In genomic region chr2:217105733-217106649, GRCh38 we compare ENCODE assay signal across 11 cellular contexts.
DNase-seq lines count a peak whose midpoint lies in the region; ATAC-seq, FAIRE-seq and TF ChIP-seq lines count a peak whose summit lies in the region.
"Had no signal": no experiment of that assay in that cellular context is flagged by ENCODE, and none has a peak within 500 bp of the region (broad histone marks: within the 10 kb centered on the region; RNA-seq: fewer than 3 reads in every experiment).

No MANE protein-coding gene starts in this region.

- TF ChIP-seq CTCF in keratinocyte (optimal IDR thresholded peaks at IDR 0.05 in 1 of 3, IDR thresholded peaks at IDR 0.05 in 1 of 3, conservative IDR thresholded peaks at IDR 0.05 in 1 of 3; ENCODE audit: extremely low read depth in 1 of 3, insufficient read depth in 2 of 3, low read length in 3 of 3) = no peak

- H3K27me3 ChIP-seq in keratinocyte (ENCODE audit: control insufficient read depth, extremely low read depth, insufficient read depth, low read length) = no peaks in the 10 kb centered on the region
- H3K27me3 ChIP-seq: neutrophil, upper lobe of left lung had no signal

- H3K79me2 ChIP-seq in keratinocyte (ENCODE audit: control insufficient read depth, insufficient read depth, low read length) = no peaks in the 10 kb centered on the region

- H3K36me3 ChIP-seq in keratinocyte (ENCODE audit: control insufficient read depth in 2 of 2, extremely low read depth in 1 of 2, insufficient read depth in 2 of 2, low read length in 2 of 2) = no peaks in the 10 kb centered on the region
- H3K36me3 ChIP-seq: neutrophil, upper lobe of left lung had no signal

- no peaks in the 10 kb centered on the region for H3K36me3 Mint-ChIP-seq in activated naive CD8-positive, alpha-beta T cell treated with anti-CD3 and anti-CD28 coated beads for 36 hours

- H3K27me3 Mint-ChIP-seq in activated naive CD8-positive, alpha-beta T cell treated with anti-CD3 and anti-CD28 coated beads for 36 hours = peaks cover 3% of the 10 kb centered on the region

- H3K9me3 ChIP-seq in keratinocyte (ENCODE audit: control insufficient read depth, low read depth, low read length) = no peaks in the 10 kb centered on the region
- H3K9me3 ChIP-seq: neutrophil, upper lobe of left lung had no signal

- peak overlapping the region; percentile 65 for H3K27ac ChIP-seq in keratinocyte (ENCODE audit: control insufficient read depth, insufficient read depth, low read length)
- H3K27ac ChIP-seq: neutrophil, upper lobe of left lung had no signal

- peak; percentile 96 for DNase-seq in ACHN
- peak; percentile 96 for DNase-seq in HS-5 (ENCODE audit: low read depth)
- DNase-seq in activated naive CD8-positive, alpha-beta T cell treated with anti-CD3 and anti-CD28 coated beads for 36 hours = no peak
- peak; percentile 90 for DNase-seq in keratinocyte (ENCODE audit: low read depth, low spot score)
- no peak for DNase-seq in HuH-7.5 (ENCODE audit: low spot score)
- DNase-seq in NCI-H345 (lab: John Stamatoyannopoulos, UW) = no peak
- DNase-seq: RPMI8226, upper lobe of left lung had no signal

- in situ Hi-C loops in ACHN (cut with HindIII; ENCODE audit: low pct_ligation_motif_present, low pct_unique_long_range_greater_than_20kb, low sequenced_read_pairs) = no loop called here

- no peaks in the 10 kb centered on the region for H4K20me1 ChIP-seq in keratinocyte (ENCODE audit: control insufficient read depth, extremely low read depth, insufficient read depth, low read length)

- FAIRE-seq in keratinocyte (lab: Jason Lieb, UNC) = peak; percentile 99

- peaks cover 2% of the 10 kb centered on the region for H3K9me3 Mint-ChIP-seq in activated naive CD8-positive, alpha-beta T cell treated with anti-CD3 and anti-CD28 coated beads for 36 hours

- dilution Hi-C loops in keratinocyte (cut with MboI; ENCODE audit: extremely low pct_ligation_motif_present, low sequenced_read_pairs) = no loop called here

- H3K4me1 Mint-ChIP-seq in activated naive CD8-positive, alpha-beta T cell treated with anti-CD3 and anti-CD28 coated beads for 36 hours = peaks cover 7% of the 10 kb centered on the region

- H3K9ac ChIP-seq in keratinocyte (ENCODE audit: control insufficient read depth, extremely low read depth, insufficient read depth, low read length) = peak overlapping the region; percentile 4

- no peak for ATAC-seq in HG02938 (IDR thresholded peaks at IDR 0.05; ENCODE audit: unreplicated experiment)
- ATAC-seq in HG03442 (IDR thresholded peaks at IDR 0.05; ENCODE audit: unreplicated experiment) = no peak

- peak overlapping the region; percentile 55 for H3K4me2 ChIP-seq in keratinocyte (ENCODE audit: control insufficient read depth, extremely low read depth, insufficient read depth, low read depth, low read length)

- H2AFZ ChIP-seq in keratinocyte (ENCODE audit: control insufficient read depth, low read length) = no peak overlapping the region

- H3K4me3 Mint-ChIP-seq in activated naive CD8-positive, alpha-beta T cell treated with anti-CD3 and anti-CD28 coated beads for 36 hours = no peak overlapping the region

- H3K9me1 ChIP-seq in keratinocyte (ENCODE audit: control insufficient read depth, extremely low read depth, insufficient read depth, low read length) = no peaks in the 10 kb centered on the region

- H3K4me1 ChIP-seq in keratinocyte (ENCODE audit: control insufficient read depth, extremely low read depth, insufficient read depth, low read length) = peaks cover 59% of the 10 kb centered on the region
- H3K4me1 ChIP-seq: upper lobe of left lung had no signal

- peak overlapping the region; percentile 38 for H3K27ac Mint-ChIP-seq in activated naive CD8-positive, alpha-beta T cell treated with anti-CD3 and anti-CD28 coated beads for 36 hours

- H3K4me3 ChIP-seq in keratinocyte (ENCODE audit: control insufficient read depth in 2 of 3, extremely low read depth in 1 of 3, insufficient read depth in 2 of 3, low read depth in 1 of 3, low read length in 3 of 3) = peak overlapping the region in 1 of 3 experiments; percentile 2
- H3K4me3 ChIP-seq: upper lobe of left lung had no signal

Comparison
In these comparisons a context has a peak if more than half of its experiments do, and no peak if none do; other contexts are left out.
1. DNase-seq: peak in ACHN (single experiment), HS-5 (single experiment) and keratinocyte (single experiment); none in activated naive CD8-positive, alpha-beta T cell treated with anti-CD3 and anti-CD28 coated beads for 36 hours (single experiment), HuH-7.5 (single experiment) and NCI-H345 (single experiment).